8 cellular contexts compared by ENCODE assay signal in genomic region chr14:38721822-38722431, GRCh38.
DNase-seq lines count a peak whose midpoint lies in the region; ATAC-seq and TF ChIP-seq lines count a peak whose summit lies in the region.

No MANE protein-coding gene starts in this region.

- peaks cover 6% of the 10 kb centered on the region for H3K4me1 Mint-ChIP-seq in WTC11

- H3K9me2 ChIP-seq in MM.1S (replicated peaks; ENCODE audit: insufficient read depth, low read length), result no peaks in the 10 kb centered on the region

- H3K4me1 ChIP-seq in MM.1S (ENCODE audit: low read length), result no peaks in the 10 kb centered on the region
- H3K4me1 ChIP-seq in osteoblast (ENCODE audit: insufficient read depth, low read length), result no peaks in the 10 kb centered on the region

- H2AFZ ChIP-seq in MM.1S (ENCODE audit: low read length), result no peak overlapping the region
- H2AFZ ChIP-seq in osteoblast (ENCODE audit: low read length), result no peak overlapping the region

- H4K20me1 ChIP-seq in MM.1S (ENCODE audit: insufficient read depth, low read length) (no peaks in the 10 kb centered on the region), osteoblast (ENCODE audit: insufficient read depth, low read length) (no peaks in the 10 kb centered on the region)

- H3K36me3 Mint-ChIP-seq in WTC11, result no peaks in the 10 kb centered on the region

- H3K27ac ChIP-seq in MM.1S (ENCODE audit: low read length) (no peak overlapping the region), osteoblast (ENCODE audit: low read depth, low read length) (no peak overlapping the region)

- no peaks in the 10 kb centered on the region for H3K27me3 ChIP-seq in MM.1S (replicated peaks; ENCODE audit: insufficient read depth, low read length)
- no peaks in the 10 kb centered on the region for H3K27me3 ChIP-seq in osteoblast (ENCODE audit: insufficient read depth, low read length)

- H3K27me3 Mint-ChIP-seq in WTC11 (ENCODE audit: low read depth), result no peaks in the 10 kb centered on the region

- H3K9me3 ChIP-seq in MM.1S (replicated peaks; ENCODE audit: insufficient read depth, low read length) (no peaks in the 10 kb centered on the region), osteoblast (ENCODE audit: low read depth, low read length) (no peaks in the 10 kb centered on the region)

- no peak overlapping the region for H3K27ac Mint-ChIP-seq in WTC11

- no peaks in the 10 kb centered on the region for H3K36me3 ChIP-seq in MM.1S (replicated peaks; ENCODE audit: insufficient read depth, low read length)
- no peaks in the 10 kb centered on the region for H3K36me3 ChIP-seq in osteoblast (ENCODE audit: insufficient read depth, low read length)

- no peaks in the 10 kb centered on the region for H3F3A ChIP-seq in MM.1S (ENCODE audit: insufficient read depth, low read length)

- ATAC-seq in HG02571 (IDR thresholded peaks at IDR 0.05; ENCODE audit: unreplicated experiment) (peak; percentile 80), WTC11 (peak; percentile 96)

- H3K4me2 ChIP-seq in MM.1S (ENCODE audit: low read depth, low read length), result no peak overlapping the region
- no peak overlapping the region for H3K4me2 ChIP-seq in osteoblast (ENCODE audit: insufficient read depth, low read length)

- peak; percentile 46 for DNase-seq in AG08396 (ENCODE audit: low spot score)
- peak; percentile 43 for DNase-seq in GM12865 (ENCODE audit: low read depth)
- peak; percentile 27 for DNase-seq in MM.1S
- peak; percentile 79 for DNase-seq in WTC11 (ENCODE audit: low spot score)
- DNase-seq in foreskin melanocyte, result peak; percentile 41
- DNase-seq in osteoblast (ENCODE audit: insufficient read length, low spot score, missing footprints), result peak; percentile 3
- no peak for DNase-seq in cortex of kidney (lab: John Stamatoyannopoulos, UW)

- TF ChIP-seq CTCF in GM12865 (IDR thresholded peaks at IDR 0.05; ENCODE audit: insufficient read depth, low read depth, low read length, missing control alignments) (peak; percentile 80), MM.1S (IDR thresholded peaks at IDR 0.05; ENCODE audit: low read length) (peak; percentile 59), WTC11 (IDR thresholded peaks at IDR 0.05) (peak; percentile 82), osteoblast (IDR thresholded peaks at IDR 0.05; ENCODE audit: extremely low read depth, low read depth, low read length) (peak; percentile 65)

- H3K4me3 ChIP-seq in GM12865 (ENCODE audit: low read depth, low read length), result no peak overlapping the region
- H3K4me3 ChIP-seq in MM.1S (ENCODE audit: low read length), result no peak overlapping the region
- no peak overlapping the region for H3K4me3 ChIP-seq in osteoblast (ENCODE audit: insufficient read depth, low read length)

- H3K79me2 ChIP-seq in MM.1S (ENCODE audit: low read length), result no peaks in the 10 kb centered on the region
- no peaks in the 10 kb centered on the region for H3K79me2 ChIP-seq in osteoblast (ENCODE audit: insufficient read depth, low read length)

- H3K4me3 Mint-ChIP-seq in WTC11, result no peak overlapping the region

- H3K9me3 Mint-ChIP-seq in WTC11, result no peaks in the 10 kb centered on the region

- POLR2A ChIA-PET in WTC11 (lab: Charles Lee), result no interaction called here

- CTCF ChIA-PET in WTC11 (lab: Charles Lee), result interaction anchor here (0.5 to 5.1 kb wide), 17 partner anchors 9 to 309 kb away, joined by 3 to 83 read pairs (median 5); no protein-coding TSS in a partner anchor

- no peak overlapping the region for H3K9ac ChIP-seq in MM.1S (ENCODE audit: low read length)

TF ChIP-seq in WTC11, 78 proteins besides CTCF, POLR2A, EP300 and RAD21:
- TF ChIP-seq PRRX2 (CRISPR knock-in tag; IDR thresholded peaks at IDR 0.05) (no peak), CBFB (CRISPR knock-in tag; IDR thresholded peaks at IDR 0.05; ENCODE audit: low read depth) (no peak), SMAD4 (CRISPR knock-in tag; IDR thresholded peaks at IDR 0.05) (no peak), MYBL2 (CRISPR knock-in tag; IDR thresholded peaks at IDR 0.05) (no peak), AR (CRISPR knock-in tag; IDR thresholded peaks at IDR 0.05) (no peak), ELF4 (CRISPR knock-in tag; IDR thresholded peaks at IDR 0.05; ENCODE audit: low read depth) (no peak), OVOL2 (CRISPR knock-in tag; IDR thresholded peaks at IDR 0.05; ENCODE audit: borderline replicate concordance) (no peak), ATF6 (CRISPR knock-in tag; IDR thresholded peaks at IDR 0.05) (no peak), ZNF671 (CRISPR knock-in tag; IDR thresholded peaks at IDR 0.05) (no peak), ZNF121 (CRISPR knock-in tag; IDR thresholded peaks at IDR 0.05) (no peak), RORB (CRISPR knock-in tag; IDR thresholded peaks at IDR 0.05) (no peak), SP1 (CRISPR knock-in tag; conservative IDR thresholded peaks at IDR 0.05) (no peak), USF2 (CRISPR knock-in tag; IDR thresholded peaks at IDR 0.05) (no peak), STAT6 (CRISPR knock-in tag; conservative IDR thresholded peaks at IDR 0.05; ENCODE audit: low read depth) (no peak), TEAD1 (CRISPR knock-in tag; IDR thresholded peaks at IDR 0.05) (no peak)
TF ChIP-seq in WTC11: peak in this region for 0.
